ENCODE assay signal across 13 cellular contexts in the genomic region with DNA sequence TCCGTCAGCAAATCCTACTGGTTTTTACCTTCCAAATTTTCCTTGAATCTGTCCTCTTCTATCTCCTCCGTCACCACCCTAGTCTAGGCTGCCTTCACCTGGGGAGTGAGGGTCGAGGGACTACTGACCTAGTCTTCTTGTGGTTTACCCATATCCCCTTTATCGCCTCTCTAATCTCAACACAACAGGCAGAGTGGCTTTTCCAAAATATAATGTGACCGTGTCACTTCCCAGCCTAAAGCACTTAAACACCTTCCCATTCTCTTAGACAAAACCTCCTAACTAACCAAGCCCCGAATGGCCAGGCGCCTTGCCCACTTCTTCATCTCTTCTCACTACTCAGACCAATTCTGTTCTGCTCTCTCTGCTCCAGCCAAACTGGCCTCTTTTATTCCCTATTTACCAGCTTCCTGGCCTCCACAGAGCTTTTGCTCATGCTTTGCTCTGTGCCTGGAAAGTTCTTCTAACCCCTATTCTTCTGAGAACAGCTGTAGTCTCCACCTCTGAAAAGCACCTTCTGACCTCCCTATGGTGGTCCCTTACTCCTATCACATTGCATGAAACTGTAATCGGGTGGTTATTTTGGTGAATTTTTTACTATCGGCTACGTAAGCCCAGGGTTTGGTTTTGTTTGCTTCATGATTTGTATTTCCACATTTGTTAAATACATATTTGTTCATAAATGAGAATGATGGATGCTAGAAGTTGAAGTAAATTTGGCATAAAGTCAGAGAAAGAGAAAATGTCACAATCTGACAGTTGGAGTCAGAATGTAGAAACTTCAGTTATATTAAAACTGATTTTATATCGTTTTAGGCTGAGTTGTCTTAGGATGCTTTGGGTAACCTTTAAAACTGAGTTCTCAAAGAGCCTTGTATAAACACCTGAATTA. TPM values are rescaled to one million over a fixed set of nuclear protein-coding genes. Genes with fewer than 3 reads are reported as not detected.
A peak's percentile ranks its signal among the peaks of the same experiment; 100 is the strongest.
DNase-seq lines count a peak whose midpoint lies in the region; ATAC-seq, FAIRE-seq and TF ChIP-seq lines count a peak whose summit lies in the region.
"Had no signal": no experiment of that assay in that cellular context is flagged by ENCODE, and none has a peak within 500 bp of the region (broad histone marks: within the 10 kb centered on the region; RNA-seq: fewer than 3 reads in every experiment).

No MANE protein-coding gene starts in this region.

- no peaks in the 10 kb centered on the region for H3K79me1 ChIP-seq in H1 (ENCODE audit: low read depth, low read length)

- no peak overlapping the region; a peak in 1 of 7 replicates for H3K9ac ChIP-seq in H1 (replicated peaks in 1 of 4; ENCODE audit: extremely low read depth in 1 of 4, low read depth in 3 of 4, low read length in 3 of 4)

- peak; percentile 11 for DNase-seq in activated CD4-positive, alpha-beta T cell treated with anti-CD3 and anti-CD28 coated beads for 36 hours
- DNase-seq in activated CD4-positive, alpha-beta T cell treated with anti-CD3 and anti-CD28 coated beads for 48 hours: no peak
- DNase-seq in OCI-M1 (lab: John Stamatoyannopoulos, UW): peak; percentile 75
- DNase-seq in H1 (ENCODE audit: low read depth in 1 of 2, low spot score in 2 of 2): peak in 1 of 2 experiments; percentile 63
- peak; percentile 16 for DNase-seq in prostate gland (ENCODE audit: low spot score)
- no peak for DNase-seq in tibial nerve (ENCODE audit: low spot score in 2 of 2)
- no peak for DNase-seq in urothelium cell line (ENCODE audit: low spot score)
- no peak for DNase-seq in effector CD8-positive, alpha-beta T cell (lab: John Stamatoyannopoulos, UW)
- DNase-seq: activated CD4-positive, alpha-beta T cell treated with anti-CD3 and anti-CD28 coated beads, Interleukin-2, amount 50 U/mL, for 48 hours; stimulated activated naive CD8-positive, alpha-beta T cell treated with anti-CD3 and anti-CD28 coated beads, Interleukin-15, Interleukin-2, amounts not matched to agents 100 U/mL and 50 U/mL, for 24 hours had no signal

- H3K79me2 ChIP-seq in H1 (ENCODE audit: control insufficient read depth in 1 of 2, insufficient read depth in 2 of 2, low read length in 2 of 2): no peaks in the 10 kb centered on the region

- 0 out of 2 replicates have a peak overlapping the region, but pooled peaks have one; percentile 3 for H2AK5ac ChIP-seq in H1 (ENCODE audit: low read depth, low read length)

- H4K20me1 ChIP-seq in H1 (replicated peaks in 1 of 2; ENCODE audit: control insufficient read depth in 1 of 2, insufficient read depth in 2 of 2, low read length in 2 of 2): no peaks in the 10 kb centered on the region

- H3K4me1 ChIP-seq in H1 (replicated peaks in 1 of 4; ENCODE audit: control insufficient read depth in 3 of 4, insufficient read depth in 4 of 4, low read length in 3 of 4): peaks cover 0 to 10% (median 3%) of the 10 kb centered on the region in 4 experiments; a peak in 2 of 7 replicates
- H3K4me1 ChIP-seq in prostate gland (replicated peaks): no peaks in the 10 kb centered on the region
- H3K4me1 ChIP-seq in tibial nerve: peaks cover 0 to 26% (median 16%) of the 10 kb centered on the region in 4 donors

- no peak overlapping the region for H3K18ac ChIP-seq in H1 (ENCODE audit: extremely low read depth, low read length)

- H3K23me2 ChIP-seq in H1 (ENCODE audit: low read depth, low read length): peaks cover 12% of the 10 kb centered on the region; the same call in 1 of the 2 replicates

- H3K9me3 ChIP-seq in H1 (ENCODE audit: insufficient read depth in 2 of 2, low read depth in 1 of 2, low read length in 1 of 2): no peaks in the 10 kb centered on the region
- no peaks in the 10 kb centered on the region for H3K9me3 ChIP-seq in prostate gland
- H3K9me3 ChIP-seq in tibial nerve: no peaks in the 10 kb centered on the region

- peak overlapping the region; percentile 40; the same call in 1 of the 2 replicates for H2BK12ac ChIP-seq in H1 (ENCODE audit: low read depth, low read length)

- no peaks in the 10 kb centered on the region for H3K4me1 Mint-ChIP-seq in activated CD4-positive, alpha-beta T cell treated with anti-CD3 and anti-CD28 coated beads for 36 hours

- H3K27ac Mint-ChIP-seq in activated CD4-positive, alpha-beta T cell treated with anti-CD3 and anti-CD28 coated beads for 36 hours: no peak overlapping the region

- H3K27me3 ChIP-seq in H1 (replicated peaks in 1 of 4; ENCODE audit: control insufficient read depth in 3 of 4, extremely low read depth in 1 of 4, insufficient read depth in 3 of 4, low read length in 3 of 4) (peaks cover 8 to 35% (median 26%) of the 10 kb centered on the region in 4 experiments), prostate gland (replicated peaks; ENCODE audit: insufficient read depth) (no peaks in the 10 kb centered on the region), tibial nerve (no peaks in the 10 kb centered on the region)

- no peak overlapping the region for H2AFZ ChIP-seq in H1 (ENCODE audit: low read length)

- H2BK5ac ChIP-seq in H1 (ENCODE audit: low read depth, low read length): no peak overlapping the region

- CTCF ChIA-PET in activated CD4-positive, alpha-beta T cell treated with anti-CD3 and anti-CD28 coated beads for 36 hours (lab: Charles Lee): interaction anchor here (0.6 to 3.2 kb wide), 10 partner anchors 7 to 337 kb away, joined by 3 to 32 read pairs (median 4); no protein-coding TSS in a partner anchor
- CTCF ChIA-PET in H1 (lab: Charles Lee; ENCODE audit: partially characterized antibody): interaction anchor here (1.2 to 20.3 kb wide), 8 partner anchors 9 to 103 kb away, joined by 3 to 611 read pairs (median 10); no protein-coding TSS in a partner anchor

- FAIRE-seq in H1 (lab: Jason Lieb, UNC) (no peak), urothelium cell line (lab: Jason Lieb, UNC) (no peak)
- FAIRE-seq: bronchial epithelial cell had no signal

- TF ChIP-seq CTCF in H1 (IDR thresholded peaks at IDR 0.05; ENCODE audit: control extremely low read depth in 1 of 3, insufficient read depth in 1 of 3, low read depth in 1 of 3, low read length in 3 of 3) (no peak), prostate gland (IDR thresholded peaks at IDR 0.05) (no peak), tibial nerve (IDR thresholded peaks at IDR 0.05) (no peak)

- no peak for TF ChIP-seq POLR2A in H1 (IDR thresholded peaks at IDR 0.05; ENCODE audit: control extremely low read depth in 1 of 2, low read depth in 2 of 2, low read length in 2 of 2)
- no peak for TF ChIP-seq POLR2A in prostate gland (IDR thresholded peaks at IDR 0.05)
- TF ChIP-seq POLR2A in tibial nerve (IDR thresholded peaks at IDR 0.05): no peak

- H3K56ac ChIP-seq in H1 (replicated peaks; ENCODE audit: insufficient read length, low read depth, low read length): no peak overlapping the region

- H3K4me2 ChIP-seq in H1 (ENCODE audit: insufficient read depth in 1 of 2, low read depth in 2 of 2, low read length in 2 of 2): peak overlapping the region in 1 of 2 experiments; percentile 74; a peak in 2 of 4 replicates

- no peak overlapping the region for H4K8ac ChIP-seq in H1 (ENCODE audit: extremely low read depth, insufficient read depth, low read length)

- POLR2A ChIA-PET in activated CD4-positive, alpha-beta T cell treated with anti-CD3 and anti-CD28 coated beads for 36 hours (lab: Charles Lee): interaction anchor here (0.6 kb wide), 1 partner anchor 337 kb away, joined by 3 read pairs; no protein-coding TSS in a partner anchor
- POLR2A ChIA-PET in H1 (lab: Charles Lee; ENCODE audit: partially characterized antibody): interaction anchor here (0.5 to 2.8 kb wide), 9 partner anchors 8 to 442 kb away, joined by 3 to 12 read pairs (median 3); no protein-coding TSS in a partner anchor

- H3K4me3 ChIP-seq in H1 (ENCODE audit: extremely low read depth in 1 of 4, insufficient read depth in 2 of 4, low read depth in 3 of 4, low read length in 4 of 4): peak overlapping the region in 1 of 4 experiments; percentile 59; a peak in 1 of 8 replicates
- H3K4me3 ChIP-seq in prostate gland: no peak overlapping the region
- no peak overlapping the region for H3K4me3 ChIP-seq in tibial nerve

- no peak overlapping the region for H2BK120ac ChIP-seq in H1 (replicated peaks; ENCODE audit: low read depth, low read length)

- H2BK20ac ChIP-seq in H1 (ENCODE audit: low read length): no peak overlapping the region

- H3K36me3 ChIP-seq in H1 (ENCODE audit: control insufficient read depth in 2 of 4, insufficient read depth in 4 of 4, low read length in 3 of 4) (no peaks in the 10 kb centered on the region), prostate gland (no peaks in the 10 kb centered on the region), tibial nerve (peaks cover 0 to 13% (median 0%) of the 10 kb centered on the region in 3 donors)

- H3K27ac ChIP-seq in H1 (ENCODE audit: low read depth, low read length) (no peak overlapping the region), prostate gland (no peak overlapping the region), tibial nerve (no peak overlapping the region)

- TF ChIP-seq EP300 in H1 (IDR thresholded peaks at IDR 0.05; ENCODE audit: borderline replicate concordance in 1 of 2, low read depth in 2 of 2, low read length in 2 of 2) (no peak), tibial nerve (IDR thresholded peaks at IDR 0.05) (no peak)

- H3K9me3 Mint-ChIP-seq in activated CD4-positive, alpha-beta T cell treated with anti-CD3 and anti-CD28 coated beads for 36 hours (ENCODE audit: low read depth): no peaks in the 10 kb centered on the region

- no peak for TF ChIP-seq RAD21 in H1 (IDR thresholded peaks at IDR 0.05 in 1 of 2, conservative IDR thresholded peaks at IDR 0.05 in 1 of 2; ENCODE audit: low read depth in 2 of 2, low read length in 2 of 2)

- no peak overlapping the region for H3K14ac ChIP-seq in H1 (ENCODE audit: insufficient read length)

- intact Hi-C loops in activated CD4-positive, alpha-beta T cell treated with anti-CD3 and anti-CD28 coated beads for 36 hours (cut with DNase I, micrococcal nuclease): loop anchor here (1.0 to 5.0 kb wide), 4 partner anchors 30 to 258 kb away; partner anchors contain the start of gene SZRD1 (in 1 of the 2)
- intact Hi-C loops in prostate gland (cut with DNase I): no loop called here

- H3K4me3 Mint-ChIP-seq in activated CD4-positive, alpha-beta T cell treated with anti-CD3 and anti-CD28 coated beads for 36 hours: no peak overlapping the region

- H3K27me3 Mint-ChIP-seq in activated CD4-positive, alpha-beta T cell treated with anti-CD3 and anti-CD28 coated beads for 36 hours: no peaks in the 10 kb centered on the region

- no peak overlapping the region for H3K4ac ChIP-seq in H1 (replicated peaks; ENCODE audit: insufficient read length, low read depth, low read length)

- no peak overlapping the region for H3K23ac ChIP-seq in H1 (ENCODE audit: insufficient read length)

- H2BK15ac ChIP-seq in H1 (ENCODE audit: low read length): peak overlapping the region; percentile 0; the same call in 1 of the 2 replicates

- 83 to 100% methylated on average over 1 to 11 of the region's 11 CpGs for WGBS in H1 (ENCODE audit: extremely low coverage in 1 of 2, insufficient coverage in 1 of 2, insufficient read length in 1 of 2, insufficient replicate concordance in 2 of 2, low coverage in 1 of 2, low lambda C conversion rate in 2 of 2, missing lambda C conversion rate in 1 of 2), 2 experiments
- WGBS in prostate gland: 78% methylated on average over 11 of the region's 11 CpGs
- WGBS in tibial nerve, 2 donors: 79 to 82% methylated on average over 11 of the region's 11 CpGs

- no peak overlapping the region for H4K91ac ChIP-seq in H1 (replicated peaks; ENCODE audit: insufficient read length, low read length)

- H3K36me3 Mint-ChIP-seq in activated CD4-positive, alpha-beta T cell treated with anti-CD3 and anti-CD28 coated beads for 36 hours (ENCODE audit: low read depth): no peaks in the 10 kb centered on the region

- ATAC-seq in activated CD4-positive, alpha-beta T cell treated with anti-CD3 and anti-CD28 coated beads for 36 hours: no peak

- no peak overlapping the region for H4K5ac ChIP-seq in H1 (ENCODE audit: insufficient read length, low read depth, low read length)

RNA-seq across cellular contexts. Expression of gene NBPF1, which starts 1.2 kb away (rescaled TPM):
- total RNA-seq in activated CD4-positive, alpha-beta T cell treated with anti-CD3 and anti-CD28 coated beads for 36 hours: 1 to 10 TPM; 5.8 to 6.2 TPM
- 19.3 and 19.4 TPM in 2 replicates for total RNA-seq in H1 (2021; fragmentation: NEBNext Ultra II Directional; extraction: Animal tissue kit (Norgen Biotek cat#: 25700))
- 8.5 and 9.6 TPM in 2 replicates for polyA plus RNA-seq in H1 (2011; rRNA removed)
- 11.5 TPM for polyA plus RNA-seq in H1 (2011; cell fraction: cytosol; rRNA removed)
- polyA plus RNA-seq in H1 (2011; cell fraction: nucleus; rRNA removed): 22.9 TPM
- polyA plus RNA-seq in H1 (2012, experiment 1 of 2): 7.7 to 13.2 TPM (median 11.1 TPM) in 4 replicates
- 3.1 TPM for polyA plus RNA-seq in H1 (2012, experiment 2 of 2)
- 10.8 TPM for polyA plus RNA-seq in H1 (2013, experiment 1 of 2)
- polyA plus RNA-seq in H1 (2013, experiment 2 of 2): 9.8 TPM
- 22.4 and 27.2 TPM in 2 replicates for polyA minus RNA-seq in H1 (2011; rRNA and poly(A)+ RNA removed)
- polyA minus RNA-seq in H1 (2011; cell fraction: cytosol; rRNA and poly(A)+ RNA removed): 8.9 TPM
- 48.6 TPM for polyA minus RNA-seq in H1 (2011; cell fraction: nucleus; rRNA and poly(A)+ RNA removed)
- total RNA-seq in prostate gland (10 to 100 TPM; 29.9 to 58.6 TPM), tibial nerve (10 to 100 TPM; 47.3 to 57.3 (median 53.1) TPM)

RNA-seq across cellular contexts. Expression of gene RNU1-3, which starts 52.1 kb away (rescaled TPM):
- 1,000 to 10,000 TPM; 1,573 to 2,291 TPM for total RNA-seq in activated CD4-positive, alpha-beta T cell treated with anti-CD3 and anti-CD28 coated beads for 36 hours
- 1,303 and 1,497 TPM in 2 replicates for total RNA-seq in H1 (2021; fragmentation: NEBNext Ultra II Directional; extraction: Animal tissue kit (Norgen Biotek cat#: 25700))
- under 0.01 and 145 TPM in 2 replicates for polyA plus RNA-seq in H1 (2011; rRNA removed)
- polyA plus RNA-seq in H1 (2011; cell fraction: cytosol; rRNA removed): under 0.01 TPM
- under 0.01 TPM for polyA plus RNA-seq in H1 (2011; cell fraction: nucleus; rRNA removed)
- polyA plus RNA-seq in H1 (2012, experiment 1 of 2): 20.3 to 94.3 TPM in 2 of 4 replicates, not detected in the others
- not detected for polyA plus RNA-seq in H1 (2012, experiment 2 of 2)
- polyA plus RNA-seq in H1 (2013, experiment 1 of 2): not detected
- not detected for polyA plus RNA-seq in H1 (2013, experiment 2 of 2)
- 10,411 and 22,262 TPM in 2 replicates for polyA minus RNA-seq in H1 (2011; rRNA and poly(A)+ RNA removed)
- 63,669 TPM for polyA minus RNA-seq in H1 (2011; cell fraction: cytosol; rRNA and poly(A)+ RNA removed)
- polyA minus RNA-seq in H1 (2011; cell fraction: nucleus; rRNA and poly(A)+ RNA removed): 43,973 TPM
- total RNA-seq in prostate gland: under 1 TPM; under 0.01 TPM
- total RNA-seq in tibial nerve: under 1 TPM; under 0.01 TPM
- total RNA-seq: fibroblast of villous mesenchyme, M059J had no signal

Comparison
In these comparisons a context has a peak if more than half of its experiments do, and no peak if none do; other contexts are left out.
1. DNase-seq: peak in activated CD4-positive, alpha-beta T cell treated with anti-CD3 and anti-CD28 coated beads for 36 hours (single experiment), OCI-M1 (single experiment) and prostate gland (single experiment); none in activated CD4-positive, alpha-beta T cell treated with anti-CD3 and anti-CD28 coated beads for 48 hours (single experiment), tibial nerve (0 of 2), urothelium cell line (single experiment) and effector CD8-positive, alpha-beta T cell (single experiment).
2. RNA of gene RNU1-3, which starts 52.1 kb away (total RNA-seq): 1,573 to 2,291 TPM in activated CD4-positive, alpha-beta T cell treated with anti-CD3 and anti-CD28 coated beads for 36 hours and 1,303 to 1,497 TPM in H1; under 0.01 TPM in prostate gland and under 0.01 TPM in tibial nerve; every median in the first group is over 1,000 times any median in the second.